In genomic region chr12:106136263-106136662, GRCh38 we compare ENCODE assay signal across 1 cellular context.
TF ChIP-seq lines count a peak whose summit lies in the region.

No MANE protein-coding gene starts in this region.

TF ChIP-seq in GM12878, 131 proteins besides CTCF, POLR2A, EP300 and RAD21 (continued from another document):
- TF ChIP-seq, protein P1, sequence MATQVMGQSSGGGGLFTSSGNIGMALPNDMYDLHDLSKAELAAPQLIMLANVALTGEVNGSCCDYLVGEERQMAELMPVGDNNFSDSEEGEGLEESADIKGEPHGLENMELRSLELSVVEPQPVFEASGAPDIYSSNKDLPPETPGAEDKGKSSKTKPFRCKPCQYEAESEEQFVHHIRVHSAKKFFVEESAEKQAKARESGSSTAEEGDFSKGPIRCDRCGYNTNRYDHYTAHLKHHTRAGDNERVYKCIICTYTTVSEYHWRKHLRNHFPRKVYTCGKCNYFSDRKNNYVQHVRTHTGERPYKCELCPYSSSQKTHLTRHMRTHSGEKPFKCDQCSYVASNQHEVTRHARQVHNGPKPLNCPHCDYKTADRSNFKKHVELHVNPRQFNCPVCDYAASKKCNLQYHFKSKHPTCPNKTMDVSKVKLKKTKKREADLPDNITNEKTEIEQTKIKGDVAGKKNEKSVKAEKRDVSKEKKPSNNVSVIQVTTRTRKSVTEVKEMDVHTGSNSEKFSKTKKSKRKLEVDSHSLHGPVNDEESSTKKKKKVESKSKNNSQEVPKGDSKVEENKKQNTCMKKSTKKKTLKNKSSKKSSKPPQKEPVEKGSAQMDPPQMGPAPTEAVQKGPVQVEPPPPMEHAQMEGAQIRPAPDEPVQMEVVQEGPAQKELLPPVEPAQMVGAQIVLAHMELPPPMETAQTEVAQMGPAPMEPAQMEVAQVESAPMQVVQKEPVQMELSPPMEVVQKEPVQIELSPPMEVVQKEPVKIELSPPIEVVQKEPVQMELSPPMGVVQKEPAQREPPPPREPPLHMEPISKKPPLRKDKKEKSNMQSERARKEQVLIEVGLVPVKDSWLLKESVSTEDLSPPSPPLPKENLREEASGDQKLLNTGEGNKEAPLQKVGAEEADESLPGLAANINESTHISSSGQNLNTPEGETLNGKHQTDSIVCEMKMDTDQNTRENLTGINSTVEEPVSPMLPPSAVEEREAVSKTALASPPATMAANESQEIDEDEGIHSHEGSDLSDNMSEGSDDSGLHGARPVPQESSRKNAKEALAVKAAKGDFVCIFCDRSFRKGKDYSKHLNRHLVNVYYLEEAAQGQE (IDR thresholded peaks at IDR 0.05; ENCODE audit: low read depth, low read length): no peak
- no peak for TF ChIP-seq MTA2 (IDR thresholded peaks at IDR 0.05; ENCODE audit: low read depth)
- TF ChIP-seq YY1 (IDR thresholded peaks at IDR 0.05; ENCODE audit: low read depth, low read length): peak; percentile 57; the same call in 1 of the 2 replicates
- TF ChIP-seq CHD2 (IDR thresholded peaks at IDR 0.05; ENCODE audit: borderline replicate concordance, low read depth, low read length): no peak
- TF ChIP-seq CREM (IDR thresholded peaks at IDR 0.05; ENCODE audit: low read depth): no peak
- no peak for TF ChIP-seq BHLHE40 (IDR thresholded peaks at IDR 0.05; ENCODE audit: borderline replicate concordance in 1 of 2, low read depth in 2 of 2, low read length in 1 of 2)
- TF ChIP-seq SMAD1 (IDR thresholded peaks at IDR 0.05; ENCODE audit: low read depth, partially characterized antibody): no peak
- no peak for TF ChIP-seq ZBTB11 (CRISPR knock-in tag; IDR thresholded peaks at IDR 0.05)
- TF ChIP-seq SMC3 (IDR thresholded peaks at IDR 0.05; ENCODE audit: borderline replicate concordance, low read length): peak; percentile 93
- no peak for TF ChIP-seq NKRF (conservative IDR thresholded peaks at IDR 0.05)
- 0 out of 3 replicates have a peak, but pooled peaks have one; percentile 14 for TF ChIP-seq POU2F2 (IDR thresholded peaks at IDR 0.05; ENCODE audit: borderline replicate concordance, low read depth, low read length)
- no peak for TF ChIP-seq DPF2 (IDR thresholded peaks at IDR 0.05)
- TF ChIP-seq NFYA (IDR thresholded peaks at IDR 0.05; ENCODE audit: borderline replicate concordance, low read depth, low read length): no peak
- no peak for TF ChIP-seq SREBF1 (IDR thresholded peaks at IDR 0.05; ENCODE audit: low read length)
- TF ChIP-seq SMAD5 (IDR thresholded peaks at IDR 0.05; ENCODE audit: low read depth): no peak
- TF ChIP-seq ASH2L (IDR thresholded peaks at IDR 0.05; ENCODE audit: borderline replicate concordance, low read depth): no peak
- no peak for TF ChIP-seq BCL11A (IDR thresholded peaks at IDR 0.05; ENCODE audit: low read depth, low read length)
- TF ChIP-seq TAF1 (IDR thresholded peaks at IDR 0.05; ENCODE audit: borderline replicate concordance, low read depth, low read length): no peak
- peak; percentile 46; the same call in 1 of the 2 replicates for TF ChIP-seq RUNX3 (IDR thresholded peaks at IDR 0.05; ENCODE audit: low read length)
- no peak for TF ChIP-seq NR2C1 (IDR thresholded peaks at IDR 0.05)
